ENCODE assay signal across 1 cellular context in genomic region chr5:142012792-142013388, GRCh38.
TF ChIP-seq lines count a peak whose summit lies in the region.

Gene GNPDA1 (minus strand): TSS chr5:142013027. CDS start chr5:142012035, 992 bp downstream.

TF ChIP-seq in K562, 482 proteins besides CTCF, POLR2A, EP300 and RAD21 (continued from another document and continues in another):
- TF ChIP-seq GABPB1 (CRISPR knock-in tag; IDR thresholded peaks at IDR 0.05): 0 out of 2 replicates have a peak, but pooled peaks have one; percentile 29
- no peak for TF ChIP-seq TEAD2 (tag; IDR thresholded peaks at IDR 0.05)
- TF ChIP-seq ZNF639 (CRISPR knock-in tag; conservative IDR thresholded peaks at IDR 0.05 in 1 of 2, IDR thresholded peaks at IDR 0.05 in 1 of 2): peak in 1 of 2 experiments; percentile 75; a peak in 2 of 4 replicates
- TF ChIP-seq SETDB1 (IDR thresholded peaks at IDR 0.05; ENCODE audit: low read length): no peak
- no peak for TF ChIP-seq IFI16 (CRISPR knock-in tag; IDR thresholded peaks at IDR 0.05)
- no peak for TF ChIP-seq IRF2 (CRISPR knock-in tag; IDR thresholded peaks at IDR 0.05)
- TF ChIP-seq, protein P1, sequence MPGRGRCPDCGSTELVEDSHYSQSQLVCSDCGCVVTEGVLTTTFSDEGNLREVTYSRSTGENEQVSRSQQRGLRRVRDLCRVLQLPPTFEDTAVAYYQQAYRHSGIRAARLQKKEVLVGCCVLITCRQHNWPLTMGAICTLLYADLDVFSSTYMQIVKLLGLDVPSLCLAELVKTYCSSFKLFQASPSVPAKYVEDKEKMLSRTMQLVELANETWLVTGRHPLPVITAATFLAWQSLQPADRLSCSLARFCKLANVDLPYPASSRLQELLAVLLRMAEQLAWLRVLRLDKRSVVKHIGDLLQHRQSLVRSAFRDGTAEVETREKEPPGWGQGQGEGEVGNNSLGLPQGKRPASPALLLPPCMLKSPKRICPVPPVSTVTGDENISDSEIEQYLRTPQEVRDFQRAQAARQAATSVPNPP (IDR thresholded peaks at IDR 0.05; ENCODE audit: borderline replicate concordance, insufficient read depth, insufficient read length): no peak
- no peak for TF ChIP-seq CUX1 (CRISPR knock-in tag; IDR thresholded peaks at IDR 0.05)
- TF ChIP-seq MAZ (CRISPR knock-in tag; conservative IDR thresholded peaks at IDR 0.05 in 1 of 2, IDR thresholded peaks at IDR 0.05 in 1 of 2): peak in 1 of 2 experiments; percentile 58; a peak in 1 of 4 replicates
- TF ChIP-seq ZNF197 (CRISPR knock-in tag; IDR thresholded peaks at IDR 0.05; ENCODE audit: low read depth): no peak
- 0 out of 2 replicates have a peak, but pooled peaks have one; percentile 44 for TF ChIP-seq MBD2 (IDR thresholded peaks at IDR 0.05; ENCODE audit: borderline replicate concordance, low read depth)
- no peak for TF ChIP-seq ZFP1 (CRISPR knock-in tag; IDR thresholded peaks at IDR 0.05)
- no peak for TF ChIP-seq HDAC3 (IDR thresholded peaks at IDR 0.05; ENCODE audit: borderline replicate concordance, partially characterized antibody)
- TF ChIP-seq HOXB6 (CRISPR knock-in tag; IDR thresholded peaks at IDR 0.05; ENCODE audit: borderline replicate concordance): no peak
- no peak for TF ChIP-seq CGGBP1 (CRISPR knock-in tag; IDR thresholded peaks at IDR 0.05)
- TF ChIP-seq ELK3 (CRISPR knock-in tag; IDR thresholded peaks at IDR 0.05): no peak
- TF ChIP-seq FOXO4 (CRISPR knock-in tag; IDR thresholded peaks at IDR 0.05): no peak
- TF ChIP-seq KLF16 (IDR thresholded peaks at IDR 0.05): no peak
- TF ChIP-seq ZNF253 (CRISPR knock-in tag; conservative IDR thresholded peaks at IDR 0.05): no peak
- TF ChIP-seq GTF2A2 (tag; IDR thresholded peaks at IDR 0.05): no peak
- TF ChIP-seq NKRF (IDR thresholded peaks at IDR 0.05; ENCODE audit: borderline replicate concordance): no peak
- TF ChIP-seq ZNF124 (CRISPR knock-in tag; IDR thresholded peaks at IDR 0.05): no peak
- no peak for TF ChIP-seq ZNF12 (CRISPR knock-in tag; IDR thresholded peaks at IDR 0.05)
- no peak for TF ChIP-seq ZC3H11A (IDR thresholded peaks at IDR 0.05; ENCODE audit: low read depth, low read length)
- TF ChIP-seq SRSF1 (IDR thresholded peaks at IDR 0.05; ENCODE audit: low read depth, low read length): no peak
- peak; percentile 81; the same call in 1 of the 2 replicates for TF ChIP-seq PHF8 (IDR thresholded peaks at IDR 0.05; ENCODE audit: borderline replicate concordance, low read length)
- TF ChIP-seq WHSC1 (IDR thresholded peaks at IDR 0.05; ENCODE audit: low read length): no peak
- no peak for TF ChIP-seq GTF3C2 (IDR thresholded peaks at IDR 0.05; ENCODE audit: borderline replicate concordance, extremely low read depth, insufficient read length)
- no peak for TF ChIP-seq MEF2D (tag; conservative IDR thresholded peaks at IDR 0.05; ENCODE audit: low read depth)
- peak; percentile 30; the same call in 1 of the 2 replicates for TF ChIP-seq ETV5 (CRISPR knock-in tag; IDR thresholded peaks at IDR 0.05; ENCODE audit: low read depth)
- TF ChIP-seq CBFA2T3 (IDR thresholded peaks at IDR 0.05): no peak
